In genomic region chrX:12447448-12448154, GRCh38 we compare ENCODE assay signal across 13 cellular contexts.
DNase-seq lines count a peak whose midpoint lies in the region; ATAC-seq and TF ChIP-seq lines count a peak whose summit lies in the region.
"Had no signal": no experiment of that assay in that cellular context is flagged by ENCODE, and none has a peak within 500 bp of the region (broad histone marks: within the 10 kb centered on the region; RNA-seq: fewer than 3 reads in every experiment).

No MANE protein-coding gene starts in this region.

- in situ Hi-C loops in brain microvascular endothelial cell (cut with HindIII; ENCODE audit: low pct_ligation_motif_present, low sequenced_read_pairs), result no loop called here
- in situ Hi-C loops in transverse colon (cut with MboI; ENCODE audit: low pct_ligation_motif_present in 1 of 4, low pct_unique_long_range_greater_than_20kb in 1 of 4, low sequenced_read_pairs in 3 of 4), result no loop called here

- TF ChIP-seq CTCF in brain microvascular endothelial cell (IDR thresholded peaks at IDR 0.05; ENCODE audit: low read depth, low read length, missing control alignments) (no peak), transverse colon (IDR thresholded peaks at IDR 0.05) (no peak)

- no peak overlapping the region for H3K4me3 ChIP-seq in brain microvascular endothelial cell (ENCODE audit: low read depth, low read length)
- H3K4me3 ChIP-seq in mesenchymal stem cell (ENCODE audit: insufficient read depth in 1 of 2, low read depth in 1 of 2, low read length in 2 of 2), result no peak overlapping the region
- H3K4me3 ChIP-seq in transverse colon, result no peak overlapping the region
- H3K4me3 ChIP-seq: ascending aorta, heart right ventricle had no signal

- no peaks in the 10 kb centered on the region for H3K4me1 Mint-ChIP-seq in activated T-helper 17 cell treated with anti-CD3 and anti-CD28 coated beads, Interleukin-2, amount 50 U/mL, for 72 hours

- H3K4me3 Mint-ChIP-seq in activated T-helper 17 cell treated with anti-CD3 and anti-CD28 coated beads, Interleukin-2, amount 50 U/mL, for 72 hours, result no peak overlapping the region
- H3K4me3 Mint-ChIP-seq: activated CD8-positive, alpha-beta memory T cell treated with anti-CD3 and anti-CD28 coated beads, Interleukin-2, amount 10 ng/mL, durations not matched to agents 7 days and 5 days; T-helper 1 cell treated with Interleukin-12 subunit alpha and Interleukin-12 subunit beta and Interleukin-4 antibody, amounts not matched to agents 30 μg/mL and 1 μg/mL, for 36 hours had no signal

- no peaks in the 10 kb centered on the region for H3K27me3 Mint-ChIP-seq in activated T-helper 17 cell treated with anti-CD3 and anti-CD28 coated beads, Interleukin-2, amount 50 U/mL, for 72 hours
- H3K27me3 Mint-ChIP-seq: activated CD8-positive, alpha-beta memory T cell treated with anti-CD3 and anti-CD28 coated beads, Interleukin-2, amount 10 ng/mL, durations not matched to agents 7 days and 5 days had no signal

- H2BK120ac ChIP-seq in mesenchymal stem cell (ENCODE audit: low read depth, low read length), result no peak overlapping the region

- H3K27me3 ChIP-seq in brain microvascular endothelial cell (replicated peaks) (no peaks in the 10 kb centered on the region), mesenchymal stem cell (ENCODE audit: control insufficient read depth in 1 of 2, insufficient read depth in 1 of 2, low read length in 2 of 2) (no peaks in the 10 kb centered on the region), transverse colon (no peaks in the 10 kb centered on the region)
- H3K27me3 ChIP-seq: ascending aorta, heart right ventricle had no signal

- no peaks in the 10 kb centered on the region for H3K79me1 ChIP-seq in mesenchymal stem cell (replicated peaks; ENCODE audit: low read length, poor library complexity, severe bottlenecking)

- H3K9me3 ChIP-seq in mesenchymal stem cell (ENCODE audit: control insufficient read depth, low read length) (no peaks in the 10 kb centered on the region), transverse colon (no peaks in the 10 kb centered on the region)
- H3K9me3 ChIP-seq: ascending aorta, heart right ventricle had no signal

- no peaks in the 10 kb centered on the region for H3K4me1 ChIP-seq in mesenchymal stem cell (ENCODE audit: control insufficient read depth, insufficient read depth, low read depth, low read length)
- H3K4me1 ChIP-seq in transverse colon, result no peaks in the 10 kb centered on the region
- H3K4me1 ChIP-seq: ascending aorta, heart right ventricle had no signal

- H2AFZ ChIP-seq in mesenchymal stem cell (ENCODE audit: low read depth, low read length), result no peak overlapping the region

- H2BK15ac ChIP-seq in mesenchymal stem cell (ENCODE audit: low read depth, poor library complexity, severe bottlenecking), result no peak overlapping the region

- no peak overlapping the region for H2BK12ac ChIP-seq in mesenchymal stem cell (ENCODE audit: low read length in 2 of 2)

- H3K23ac ChIP-seq in mesenchymal stem cell (ENCODE audit: low read length in 2 of 2), result no peak overlapping the region

- no peak overlapping the region for H4K8ac ChIP-seq in mesenchymal stem cell (ENCODE audit: low read length)

- no peaks in the 10 kb centered on the region for H3K36me3 Mint-ChIP-seq in activated T-helper 17 cell treated with anti-CD3 and anti-CD28 coated beads, Interleukin-2, amount 50 U/mL, for 72 hours (ENCODE audit: low read depth)
- H3K36me3 Mint-ChIP-seq: activated CD8-positive, alpha-beta memory T cell treated with anti-CD3 and anti-CD28 coated beads, Interleukin-2, amount 10 ng/mL, durations not matched to agents 7 days and 5 days had no signal

- DNase-seq in EL (peak; percentile 86), NCI-H1417 (lab: John Stamatoyannopoulos, UW) (peak in 2 of 3 experiments; percentile 18 to 76), brain microvascular endothelial cell (peak; percentile 65), mesenchymal stem cell (peak; percentile 84), transverse colon (no peak)
- DNase-seq: activated CD8-positive, alpha-beta memory T cell treated with anti-CD3 and anti-CD28 coated beads, Interleukin-2, amount 10 ng/mL, durations not matched to agents 7 days and 5 days; heart right ventricle; NCI-H774 had no signal

- H3K4me2 ChIP-seq in mesenchymal stem cell (ENCODE audit: low read length, poor library complexity, severe bottlenecking), result no peak overlapping the region

- ATAC-seq in activated T-helper 17 cell treated with anti-CD3 and anti-CD28 coated beads, Interleukin-2, amount 50 U/mL, for 72 hours (replicated peaks), result no peak
- ATAC-seq in HG02884 (IDR thresholded peaks at IDR 0.05; ENCODE audit: unreplicated experiment), result no peak
- no peak for ATAC-seq in GM21447 (IDR thresholded peaks at IDR 0.05; ENCODE audit: unreplicated experiment)
- ATAC-seq: activated CD8-positive, alpha-beta memory T cell treated with anti-CD3 and anti-CD28 coated beads, Interleukin-2, amount 10 ng/mL, durations not matched to agents 7 days and 5 days; heart right ventricle had no signal

- no peak overlapping the region for H2AK5ac ChIP-seq in mesenchymal stem cell (ENCODE audit: low read length, severe bottlenecking)

- no peak for TF ChIP-seq EP300 in transverse colon (IDR thresholded peaks at IDR 0.05; ENCODE audit: low read depth)

- H4K91ac ChIP-seq in mesenchymal stem cell (ENCODE audit: low read length), result no peak overlapping the region

- no peak overlapping the region for H2BK5ac ChIP-seq in mesenchymal stem cell (ENCODE audit: low read depth, low read length, poor library complexity, severe bottlenecking)

- TF ChIP-seq POLR2A in transverse colon (IDR thresholded peaks at IDR 0.05), result no peak

- H3K9me3 Mint-ChIP-seq in activated T-helper 17 cell treated with anti-CD3 and anti-CD28 coated beads, Interleukin-2, amount 50 U/mL, for 72 hours, result no peaks in the 10 kb centered on the region
- H3K9me3 Mint-ChIP-seq: T-helper 1 cell treated with Interleukin-12 subunit alpha and Interleukin-12 subunit beta and Interleukin-4 antibody, amounts not matched to agents 30 μg/mL and 1 μg/mL, for 36 hours had no signal

- H3K14ac ChIP-seq in mesenchymal stem cell (ENCODE audit: low read length in 2 of 2), result no peak overlapping the region

- no peak overlapping the region for H3K4ac ChIP-seq in mesenchymal stem cell (ENCODE audit: low read depth in 1 of 2, low read length in 2 of 2)

- WGBS in mesenchymal stem cell, result no CpG with 5 or more reads among the region's 5 CpGs
- WGBS in transverse colon (ENCODE audit: low coverage in 1 of 2), 2 donors, result 43 to 48% methylated on average over 5 of the region's 5 CpGs

- H3K9ac ChIP-seq in mesenchymal stem cell (ENCODE audit: low read length), result peak overlapping the region; percentile 66

- H3K27ac Mint-ChIP-seq in activated T-helper 17 cell treated with anti-CD3 and anti-CD28 coated beads, Interleukin-2, amount 50 U/mL, for 72 hours, result no peak overlapping the region
- H3K27ac Mint-ChIP-seq: activated CD8-positive, alpha-beta memory T cell treated with anti-CD3 and anti-CD28 coated beads, Interleukin-2, amount 10 ng/mL, durations not matched to agents 7 days and 5 days; T-helper 1 cell treated with Interleukin-12 subunit alpha and Interleukin-12 subunit beta and Interleukin-4 antibody, amounts not matched to agents 30 μg/mL and 1 μg/mL, for 36 hours had no signal

- no peak overlapping the region for H3K18ac ChIP-seq in mesenchymal stem cell (ENCODE audit: low read depth in 1 of 2, low read length in 2 of 2)

- H3K27ac ChIP-seq in brain microvascular endothelial cell (no peak overlapping the region), mesenchymal stem cell (ENCODE audit: low read length, poor library complexity, severe bottlenecking) (no peak overlapping the region), transverse colon (no peak overlapping the region)
- H3K27ac ChIP-seq: ascending aorta, heart right ventricle had no signal

- H3K36me3 ChIP-seq in brain microvascular endothelial cell (replicated peaks) (no peaks in the 10 kb centered on the region), mesenchymal stem cell (ENCODE audit: control insufficient read depth in 1 of 2, insufficient read depth in 2 of 2, low read depth in 1 of 2, low read length in 2 of 2) (no peaks in the 10 kb centered on the region), transverse colon (no peaks in the 10 kb centered on the region)
- H3K36me3 ChIP-seq: ascending aorta, heart right ventricle had no signal

- intact Hi-C loops in transverse colon (cut with DNase I; ENCODE audit: low total_unique reads), result loop anchor here (2.0 kb wide), 1 partner anchor 309 kb away; the partner anchor contains the start of gene FRMPD4
